Comparison of ENCODE assay signal across 16 cellular contexts in the genomic region with DNA sequence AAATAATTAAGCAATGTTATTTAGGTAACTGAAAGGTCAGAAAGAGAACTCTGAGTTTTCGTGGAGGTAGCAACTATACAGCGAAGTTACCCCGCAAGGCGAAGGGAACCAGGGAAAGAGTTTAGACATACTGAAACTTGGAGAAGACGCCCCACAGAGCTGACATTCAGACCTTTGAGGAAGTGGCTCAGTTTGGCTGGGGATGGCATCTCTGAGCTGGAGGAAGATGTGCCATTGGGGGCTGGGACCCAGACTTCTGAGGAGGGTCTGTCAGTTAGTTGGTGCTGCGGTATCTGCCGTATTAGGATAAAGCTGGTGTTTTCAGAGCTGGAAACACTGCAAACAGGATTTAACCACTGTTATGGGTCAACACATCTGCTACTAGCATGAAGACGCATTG.
DNase-seq lines count a peak whose midpoint lies in the region; ATAC-seq, FAIRE-seq and TF ChIP-seq lines count a peak whose summit lies in the region.
"Had no signal": no experiment of that assay in that cellular context is flagged by ENCODE, and none has a peak within 500 bp of the region (broad histone marks: within the 10 kb centered on the region; RNA-seq: fewer than 3 reads in every experiment).

No MANE protein-coding gene starts in this region.

- H3F3A ChIP-seq in GM23338 (replicated peaks; ENCODE audit: low read depth), result no peaks in the 10 kb centered on the region

- no peaks in the 10 kb centered on the region; the same call in 1 of the 3 replicates for H3K4me1 Mint-ChIP-seq in GM23338
- H3K4me1 Mint-ChIP-seq: B cell had no signal

- no peak overlapping the region for H3K4me3 Mint-ChIP-seq in GM23338
- H3K4me3 Mint-ChIP-seq: B cell; CD4-positive, alpha-beta T cell; HFFc6; IgD-negative memory B cell had no signal

- no peak overlapping the region for H2BK120ac ChIP-seq in H1 (replicated peaks; ENCODE audit: low read depth, low read length)

- H2AK5ac ChIP-seq in H1 (ENCODE audit: low read depth, low read length), result no peak overlapping the region

- no peak overlapping the region for H3K4ac ChIP-seq in H1 (replicated peaks; ENCODE audit: insufficient read length, low read depth, low read length)

- H2BK20ac ChIP-seq in H1 (ENCODE audit: low read length), result no peak overlapping the region

- no peak for FAIRE-seq in H1 (lab: Jason Lieb, UNC)

- H3K27me3 Mint-ChIP-seq in GM23338 (ENCODE audit: insufficient read depth, low read depth, poor library complexity), result peaks cover 1% of the 10 kb centered on the region
- H3K27me3 Mint-ChIP-seq: B cell; CD4-positive, alpha-beta T cell; IgD-negative memory B cell had no signal

- no peak overlapping the region for H3K23ac ChIP-seq in H1 (ENCODE audit: insufficient read length)

- no peaks in the 10 kb centered on the region for H4K20me1 ChIP-seq in GM23338 (replicated peaks; ENCODE audit: insufficient read depth)
- H4K20me1 ChIP-seq in H1 (replicated peaks in 1 of 2; ENCODE audit: control insufficient read depth in 1 of 2, insufficient read depth in 2 of 2, low read length in 2 of 2), result no peaks in the 10 kb centered on the region

- peak overlapping the region; percentile 83; the same call in 1 of the 2 replicates for H2AFZ ChIP-seq in GM23338
- H2AFZ ChIP-seq in H1 (ENCODE audit: low read length), result 0 out of 2 replicates have a peak overlapping the region, but pooled peaks have one; percentile 7

- no peaks in the 10 kb centered on the region for H3K23me2 ChIP-seq in H1 (ENCODE audit: low read depth, low read length)

- H3K79me1 ChIP-seq in H1 (ENCODE audit: low read depth, low read length), result no peaks in the 10 kb centered on the region

- no peaks in the 10 kb centered on the region for H3K27me3 ChIP-seq in GM23338 (ENCODE audit: insufficient read depth)
- no peaks in the 10 kb centered on the region for H3K27me3 ChIP-seq in H1 (replicated peaks in 1 of 4; ENCODE audit: control insufficient read depth in 3 of 4, extremely low read depth in 1 of 4, insufficient read depth in 3 of 4, low read length in 3 of 4)

- ATAC-seq in GM23338, result no peak

- H3K79me2 ChIP-seq in GM23338 (replicated peaks; ENCODE audit: insufficient read depth) (no peaks in the 10 kb centered on the region), H1 (ENCODE audit: control insufficient read depth in 1 of 2, insufficient read depth in 2 of 2, low read length in 2 of 2) (no peaks in the 10 kb centered on the region)

- H4K5ac ChIP-seq in H1 (ENCODE audit: insufficient read length, low read depth, low read length), result no peak overlapping the region

- no peak overlapping the region for H2BK15ac ChIP-seq in H1 (ENCODE audit: low read length)

- no peaks in the 10 kb centered on the region for H3K4me1 ChIP-seq in GM23338 (ENCODE audit: insufficient read depth)
- no peaks in the 10 kb centered on the region for H3K4me1 ChIP-seq in H1 (replicated peaks in 1 of 4; ENCODE audit: control insufficient read depth in 3 of 4, insufficient read depth in 4 of 4, low read length in 3 of 4)
- H3K4me1 ChIP-seq: HAP-1 had no signal

- H3K36me3 Mint-ChIP-seq in GM23338 (ENCODE audit: low read depth), result no peaks in the 10 kb centered on the region
- H3K36me3 Mint-ChIP-seq: IgD-negative memory B cell had no signal

- WGBS in H1 (ENCODE audit: extremely low coverage in 1 of 2, insufficient coverage in 1 of 2, insufficient read length in 1 of 2, insufficient replicate concordance in 2 of 2, low coverage in 1 of 2, low lambda C conversion rate in 2 of 2, missing lambda C conversion rate in 1 of 2), 2 experiments, result 87% methylated on average over 8 of the region's 8 CpGs; no CpG with 5 or more reads in 1 of the 2 experiments

- H3K36me3 ChIP-seq in GM23338 (ENCODE audit: insufficient read depth) (no peaks in the 10 kb centered on the region), H1 (ENCODE audit: control insufficient read depth in 2 of 4, insufficient read depth in 4 of 4, low read length in 3 of 4) (no peaks in the 10 kb centered on the region)
- H3K36me3 ChIP-seq: HAP-1 had no signal

- peaks cover 11% of the 10 kb centered on the region; the same call in 2 of the 3 replicates for H3K9me3 Mint-ChIP-seq in GM23338
- H3K9me3 Mint-ChIP-seq: HFFc6 had no signal

- H3K4me3 ChIP-seq in GM23338, result no peak overlapping the region
- no peak overlapping the region for H3K4me3 ChIP-seq in H1 (ENCODE audit: extremely low read depth in 1 of 4, insufficient read depth in 2 of 4, low read depth in 3 of 4, low read length in 4 of 4)
- H3K4me3 ChIP-seq: HAP-1 had no signal

- H3K9me2 ChIP-seq in GM23338 (ENCODE audit: insufficient read depth), result 0 out of 2 replicates have a peak, but pooled peaks cover 4% of the 10 kb centered on the region

- no peak overlapping the region for H4K91ac ChIP-seq in H1 (replicated peaks; ENCODE audit: insufficient read length, low read length)

- CTCF ChIA-PET in H1 (lab: Charles Lee; ENCODE audit: partially characterized antibody), result no interaction called here

- H3K4me2 ChIP-seq in GM23338 (no peak overlapping the region), H1 (ENCODE audit: insufficient read depth in 1 of 2, low read depth in 2 of 2, low read length in 2 of 2) (no peak overlapping the region)

- no peak for TF ChIP-seq POLR2A in H1 (IDR thresholded peaks at IDR 0.05; ENCODE audit: control extremely low read depth in 1 of 2, low read depth in 2 of 2, low read length in 2 of 2)

- no peak overlapping the region for H3K9ac ChIP-seq in H1 (replicated peaks in 1 of 4; ENCODE audit: extremely low read depth in 1 of 4, low read depth in 3 of 4, low read length in 3 of 4)

- no peak overlapping the region for H3K56ac ChIP-seq in H1 (replicated peaks; ENCODE audit: insufficient read length, low read depth, low read length)

- DNase-seq in GM23338 (ENCODE audit: low spot score) (no peak), NCI-H82 treated with DMSO at 0.1 percent for 48 hours (lab: John Stamatoyannopoulos, UW; ENCODE audit: unreplicated experiment) (peak; percentile 15), H1 (ENCODE audit: low read depth in 1 of 2, low spot score in 2 of 2) (no peak), pons (ENCODE audit: low spot score) (peak; percentile 15), NCI-H1105 treated with DMSO at 0.1 percent for 48 hours (lab: John Stamatoyannopoulos, UW) (no peak)
- no peak for DNase-seq in activated CD8-positive, alpha-beta memory T cell treated with anti-CD3 and anti-CD28 coated beads, Interleukin-2, amount 50 U/mL, for 48 hours
- no peak for DNase-seq in activated effector memory CD4-positive, alpha-beta T cell treated with anti-CD3 and anti-CD28 coated beads, Interleukin-2, amount 50 U/mL, for 16 hours
- DNase-seq: ACHN; Calu3; CD4-positive, alpha-beta T cell; DMS 273 treated with DMSO at 0.1 percent for 48 hours; GOT3; HFFc6 had no signal

- POLR2A ChIA-PET in H1 (lab: Charles Lee; ENCODE audit: partially characterized antibody), result interaction anchor here (0.8 kb wide), 1 partner anchor 9 kb away, joined by 3 read pairs; no protein-coding TSS in a partner anchor

- H3K27ac Mint-ChIP-seq in GM23338, result no peak overlapping the region
- H3K27ac Mint-ChIP-seq: B cell; CD4-positive, alpha-beta T cell; HFFc6; IgD-negative memory B cell had no signal

- no peak for TF ChIP-seq RAD21 in H1 (IDR thresholded peaks at IDR 0.05 in 1 of 2, conservative IDR thresholded peaks at IDR 0.05 in 1 of 2; ENCODE audit: low read depth in 2 of 2, low read length in 2 of 2)

- H3K14ac ChIP-seq in H1 (ENCODE audit: insufficient read length), result no peak overlapping the region

- H3K27ac ChIP-seq in GM23338 (ENCODE audit: low read depth), result no peak overlapping the region
- H3K27ac ChIP-seq in H1 (ENCODE audit: low read depth, low read length), result no peak overlapping the region

- no peak overlapping the region for H3K18ac ChIP-seq in H1 (ENCODE audit: extremely low read depth, low read length)

- H3K9me3 ChIP-seq in H1 (ENCODE audit: insufficient read depth in 2 of 2, low read depth in 1 of 2, low read length in 1 of 2), result no peaks in the 10 kb centered on the region
- H3K9me3 ChIP-seq: HAP-1 had no signal

- no peak overlapping the region for H2BK5ac ChIP-seq in H1 (ENCODE audit: low read depth, low read length)

- H4K8ac ChIP-seq in H1 (ENCODE audit: extremely low read depth, insufficient read depth, low read length), result no peak overlapping the region

- no peak overlapping the region for H2BK12ac ChIP-seq in H1 (ENCODE audit: low read depth, low read length)

- TF ChIP-seq EP300 in H1 (IDR thresholded peaks at IDR 0.05; ENCODE audit: borderline replicate concordance in 1 of 2, low read depth in 2 of 2, low read length in 2 of 2), result no peak

- TF ChIP-seq CTCF in GM23338 (conservative IDR thresholded peaks at IDR 0.05; ENCODE audit: low read depth in 2 of 2) (no peak), H1 (IDR thresholded peaks at IDR 0.05; ENCODE audit: control extremely low read depth in 1 of 3, insufficient read depth in 1 of 3, low read depth in 1 of 3, low read length in 3 of 3) (no peak)

TF ChIP-seq in GM23338, 12 proteins besides CTCF, POLR2A, EP300 and RAD21 (continues in another document):
- TF ChIP-seq EZH2phosphoT487 (IDR thresholded peaks at IDR 0.05; ENCODE audit: unreplicated experiment), result no peak

Comparison
In these comparisons a context has a peak if more than half of its experiments do, and no peak if none do; other contexts are left out.
1. DNase-seq: peak in NCI-H82 treated with DMSO at 0.1 percent for 48 hours (single experiment) and pons (single experiment); none in GM23338 (single experiment), H1 (0 of 2), activated CD8-positive, alpha-beta memory T cell treated with anti-CD3 and anti-CD28 coated beads, Interleukin-2, amount 50 U/mL, for 48 hours (single experiment), activated effector memory CD4-positive, alpha-beta T cell treated with anti-CD3 and anti-CD28 coated beads, Interleukin-2, amount 50 U/mL, for 16 hours (single experiment) and NCI-H1105 treated with DMSO at 0.1 percent for 48 hours (single experiment).